In genomic region chr9:104961238-104961637, GRCh38 we compare ENCODE assay signal across 8 cellular contexts. TPM values are rescaled to one million over a fixed set of nuclear protein-coding genes. Genes with fewer than 3 reads are reported as not detected.
DNase-seq lines count a peak whose midpoint lies in the region; ATAC-seq and TF ChIP-seq lines count a peak whose summit lies in the region.

No MANE protein-coding gene starts in this region.

- H3K4me3 ChIP-seq in GM23338 (peak overlapping the region; percentile 1; the same call in 1 of the 2 replicates), Karpas-422 (ENCODE audit: low read length) (no peak overlapping the region), uterus (no peak overlapping the region)

- H3F3A ChIP-seq in GM23338 (replicated peaks; ENCODE audit: low read depth), result no peaks in the 10 kb centered on the region

- intact Hi-C loops in uterus (cut with DNase I; ENCODE audit: low total_unique reads), result no loop called here

- H3K27me3 Mint-ChIP-seq in GM23338 (ENCODE audit: insufficient read depth, low read depth, poor library complexity), result peaks cover 5% of the 10 kb centered on the region
- peaks cover 9 to 12% of the 10 kb centered on the region in 2 donors for H3K27me3 Mint-ChIP-seq in effector memory CD8-positive, alpha-beta T cell

- no peak overlapping the region for H2AFZ ChIP-seq in GM23338
- H2AFZ ChIP-seq in Karpas-422 (ENCODE audit: low read length), result no peak overlapping the region

- H3K9me3 ChIP-seq in Karpas-422 (ENCODE audit: low read length) (no peaks in the 10 kb centered on the region), uterus (no peaks in the 10 kb centered on the region)

- H3K79me2 ChIP-seq in GM23338 (replicated peaks; ENCODE audit: insufficient read depth) (no peaks in the 10 kb centered on the region), Karpas-422 (ENCODE audit: low read length) (no peaks in the 10 kb centered on the region)

- DNase-seq in DMS53 treated with DMSO at 0.1 percent for 48 hours (lab: John Stamatoyannopoulos, UW; ENCODE audit: unreplicated experiment) (peak; percentile 93), GM23338 (ENCODE audit: low spot score) (peak; percentile 96), Karpas-422 (peak; percentile 67), UCSD-AML1 (lab: John Stamatoyannopoulos, UW; ENCODE audit: unreplicated experiment) (peak; percentile 19), NCI-H2107 (lab: John Stamatoyannopoulos, UW) (no peak), uterus (no peak)
- peak; percentile 22 to 30 (median 26) for DNase-seq in effector memory CD8-positive, alpha-beta T cell
- DNase-seq in stimulated activated CD4-positive, alpha-beta T cell treated with anti-CD3 and anti-CD28 coated beads, Interleukin-15, amount 100 ng/mL, for 48 hours (ENCODE audit: low read depth in 2 of 2), result peak; percentile 60 to 61

- H3K36me3 Mint-ChIP-seq in GM23338 (ENCODE audit: low read depth), result no peaks in the 10 kb centered on the region
- peaks cover 2% of the 10 kb centered on the region for H3K36me3 Mint-ChIP-seq in effector memory CD8-positive, alpha-beta T cell (ENCODE audit: insufficient read depth)

- no peaks in the 10 kb centered on the region for H3K9me2 ChIP-seq in GM23338 (ENCODE audit: insufficient read depth)
- no peaks in the 10 kb centered on the region for H3K9me2 ChIP-seq in Karpas-422 (replicated peaks; ENCODE audit: insufficient read depth, low read length)

- no peak for TF ChIP-seq POLR2A in uterus (IDR thresholded peaks at IDR 0.05)

- ATAC-seq in GM23338, result peak; percentile 99
- ATAC-seq in effector memory CD8-positive, alpha-beta T cell (replicated peaks), result peak; percentile 99

- TF ChIP-seq CTCF in GM23338 (conservative IDR thresholded peaks at IDR 0.05; ENCODE audit: low read depth in 2 of 2) (no peak), uterus (IDR thresholded peaks at IDR 0.05) (no peak)

- H3K27me3 ChIP-seq in GM23338 (ENCODE audit: insufficient read depth) (no peaks in the 10 kb centered on the region), Karpas-422 (ENCODE audit: low read length) (no peaks in the 10 kb centered on the region), uterus (no peaks in the 10 kb centered on the region)

- H3K4me1 ChIP-seq in GM23338 (ENCODE audit: insufficient read depth) (peaks cover 25% of the 10 kb centered on the region), Karpas-422 (ENCODE audit: low read length) (peaks cover 11% of the 10 kb centered on the region), uterus (no peaks in the 10 kb centered on the region)

- H3K36me3 ChIP-seq in GM23338 (ENCODE audit: insufficient read depth), result no peaks in the 10 kb centered on the region
- no peaks in the 10 kb centered on the region for H3K36me3 ChIP-seq in Karpas-422 (ENCODE audit: insufficient read depth, low read length)
- no peaks in the 10 kb centered on the region for H3K36me3 ChIP-seq in uterus

- no peaks in the 10 kb centered on the region for H3K9me3 Mint-ChIP-seq in GM23338
- no peaks in the 10 kb centered on the region for H3K9me3 Mint-ChIP-seq in effector memory CD8-positive, alpha-beta T cell

- H3K4me2 ChIP-seq in GM23338, result peak overlapping the region; percentile 45
- peak overlapping the region; percentile 36 for H3K4me2 ChIP-seq in Karpas-422 (ENCODE audit: low read depth, low read length, poor library complexity, severe bottlenecking)

- peak overlapping the region; percentile 25; the same call in 1 of the 3 replicates for H3K4me3 Mint-ChIP-seq in GM23338
- H3K4me3 Mint-ChIP-seq in effector memory CD8-positive, alpha-beta T cell, result no peak overlapping the region

- H3K4me1 Mint-ChIP-seq in GM23338, result peaks cover 40% of the 10 kb centered on the region
- H3K4me1 Mint-ChIP-seq in effector memory CD8-positive, alpha-beta T cell (ENCODE audit: low read depth in 2 of 2), result peaks cover 7 to 8% of the 10 kb centered on the region in 2 donors

- H4K20me1 ChIP-seq in GM23338 (replicated peaks; ENCODE audit: insufficient read depth), result no peaks in the 10 kb centered on the region
- H4K20me1 ChIP-seq in Karpas-422 (ENCODE audit: insufficient read depth, low read depth, low read length), result no peaks in the 10 kb centered on the region

- peak overlapping the region; percentile 96 for H3K27ac Mint-ChIP-seq in GM23338
- H3K27ac Mint-ChIP-seq in effector memory CD8-positive, alpha-beta T cell, result peak overlapping the region in 1 of 2 donors; percentile 17

- H3K27ac ChIP-seq in GM23338 (ENCODE audit: low read depth) (peak overlapping the region; percentile 64), Karpas-422 (ENCODE audit: low read length) (no peak overlapping the region), uterus (no peak overlapping the region)

- no peak overlapping the region for H3K9ac ChIP-seq in Karpas-422 (ENCODE audit: low read length)

TF ChIP-seq in GM23338, 12 proteins besides CTCF, POLR2A, EP300 and RAD21:
- TF ChIP-seq, protein P1, sequence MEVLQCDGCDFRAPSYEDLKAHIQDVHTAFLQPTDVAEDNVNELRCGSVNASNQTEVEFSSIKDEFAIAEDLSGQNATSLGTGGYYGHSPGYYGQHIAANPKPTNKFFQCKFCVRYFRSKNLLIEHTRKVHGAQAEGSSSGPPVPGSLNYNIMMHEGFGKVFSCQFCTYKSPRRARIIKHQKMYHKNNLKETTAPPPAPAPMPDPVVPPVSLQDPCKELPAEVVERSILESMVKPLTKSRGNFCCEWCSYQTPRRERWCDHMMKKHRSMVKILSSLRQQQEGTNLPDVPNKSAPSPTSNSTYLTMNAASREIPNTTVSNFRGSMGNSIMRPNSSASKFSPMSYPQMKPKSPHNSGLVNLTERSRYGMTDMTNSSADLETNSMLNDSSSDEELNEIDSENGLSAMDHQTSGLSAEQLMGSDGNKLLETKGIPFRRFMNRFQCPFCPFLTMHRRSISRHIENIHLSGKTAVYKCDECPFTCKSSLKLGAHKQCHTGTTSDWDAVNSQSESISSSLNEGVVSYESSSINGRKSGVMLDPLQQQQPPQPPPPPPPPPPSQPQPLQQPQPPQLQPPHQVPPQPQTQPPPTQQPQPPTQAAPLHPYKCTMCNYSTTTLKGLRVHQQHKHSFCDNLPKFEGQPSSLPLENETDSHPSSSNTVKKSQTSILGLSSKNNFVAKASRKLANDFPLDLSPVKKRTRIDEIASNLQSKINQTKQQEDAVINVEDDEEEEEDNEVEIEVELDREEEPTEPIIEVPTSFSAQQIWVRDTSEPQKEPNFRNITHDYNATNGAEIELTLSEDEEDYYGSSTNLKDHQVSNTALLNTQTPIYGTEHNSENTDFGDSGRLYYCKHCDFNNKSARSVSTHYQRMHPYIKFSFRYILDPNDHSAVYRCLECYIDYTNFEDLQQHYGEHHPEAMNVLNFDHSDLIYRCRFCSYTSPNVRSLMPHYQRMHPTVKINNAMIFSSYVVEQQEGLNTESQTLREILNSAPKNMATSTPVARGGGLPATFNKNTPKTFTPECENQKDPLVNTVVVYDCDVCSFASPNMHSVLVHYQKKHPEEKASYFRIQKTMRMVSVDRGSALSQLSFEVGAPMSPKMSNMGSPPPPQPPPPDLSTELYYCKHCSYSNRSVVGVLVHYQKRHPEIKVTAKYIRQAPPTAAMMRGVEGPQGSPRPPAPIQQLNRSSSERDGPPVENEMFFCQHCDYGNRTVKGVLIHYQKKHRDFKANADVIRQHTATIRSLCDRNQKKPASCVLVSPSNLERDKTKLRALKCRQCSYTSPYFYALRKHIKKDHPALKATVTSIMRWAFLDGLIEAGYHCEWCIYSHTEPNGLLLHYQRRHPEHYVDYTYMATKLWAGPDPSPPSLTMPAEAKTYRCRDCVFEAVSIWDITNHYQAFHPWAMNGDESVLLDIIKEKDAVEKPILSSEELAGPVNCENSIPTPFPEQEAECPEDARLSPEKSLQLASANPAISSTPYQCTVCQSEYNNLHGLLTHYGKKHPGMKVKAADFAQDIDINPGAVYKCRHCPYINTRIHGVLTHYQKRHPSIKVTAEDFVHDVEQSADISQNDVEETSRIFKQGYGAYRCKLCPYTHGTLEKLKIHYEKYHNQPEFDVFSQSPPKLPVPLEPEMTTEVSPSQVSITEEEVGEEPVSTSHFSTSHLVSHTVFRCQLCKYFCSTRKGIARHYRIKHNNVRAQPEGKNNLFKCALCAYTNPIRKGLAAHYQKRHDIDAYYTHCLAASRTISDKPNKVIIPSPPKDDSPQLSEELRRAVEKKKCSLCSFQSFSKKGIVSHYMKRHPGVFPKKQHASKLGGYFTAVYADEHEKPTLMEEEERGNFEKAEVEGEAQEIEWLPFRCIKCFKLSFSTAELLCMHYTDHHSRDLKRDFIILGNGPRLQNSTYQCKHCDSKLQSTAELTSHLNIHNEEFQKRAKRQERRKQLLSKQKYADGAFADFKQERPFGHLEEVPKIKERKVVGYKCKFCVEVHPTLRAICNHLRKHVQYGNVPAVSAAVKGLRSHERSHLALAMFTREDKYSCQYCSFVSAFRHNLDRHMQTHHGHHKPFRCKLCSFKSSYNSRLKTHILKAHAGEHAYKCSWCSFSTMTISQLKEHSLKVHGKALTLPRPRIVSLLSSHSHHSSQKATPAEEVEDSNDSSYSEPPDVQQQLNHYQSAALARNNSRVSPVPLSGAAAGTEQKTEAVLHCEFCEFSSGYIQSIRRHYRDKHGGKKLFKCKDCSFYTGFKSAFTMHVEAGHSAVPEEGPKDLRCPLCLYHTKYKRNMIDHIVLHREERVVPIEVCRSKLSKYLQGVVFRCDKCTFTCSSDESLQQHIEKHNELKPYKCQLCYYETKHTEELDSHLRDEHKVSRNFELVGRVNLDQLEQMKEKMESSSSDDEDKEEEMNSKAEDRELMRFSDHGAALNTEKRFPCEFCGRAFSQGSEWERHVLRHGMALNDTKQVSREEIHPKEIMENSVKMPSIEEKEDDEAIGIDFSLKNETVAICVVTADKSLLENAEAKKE (CRISPR knock-in tag; IDR thresholded peaks at IDR 0.05), result peak; percentile 28; the same call in 1 of the 2 replicates
- TF ChIP-seq ZNF114 (CRISPR knock-in tag; IDR thresholded peaks at IDR 0.05) (no peak), ETS1 (IDR thresholded peaks at IDR 0.05) (0 out of 2 replicates have a peak, but pooled peaks have one; percentile 41), ZNF331 (CRISPR knock-in tag; IDR thresholded peaks at IDR 0.05; ENCODE audit: low read depth) (no peak)
TF ChIP-seq in GM23338: peak in this region for 2.

RNA-seq across cellular contexts. Expression of gene ABCA1, which starts 33.3 kb away (rescaled TPM):
- 2.8 and 2.9 TPM in 2 replicates for total RNA-seq in GM23338 (2014; rRNA removed; shearing (Covaris generic))
- polyA plus RNA-seq in GM23338 (2016; fragmentation: Nextera tagmentation; extraction: Ambion mirVana), result 1.1 and 1.4 TPM in 2 replicates
- 2.6 and 4.7 TPM in 2 replicates for total RNA-seq in Karpas-422 (2014; rRNA removed; shearing (Covaris generic); ENCODE audit: low replicate concordance)
- 10 to 100 TPM; 13.8 to 43.3 (median 25.9) TPM for total RNA-seq in uterus

Comparison
In these comparisons a context has a peak if more than half of its experiments do, and no peak if none do; other contexts are left out.
1. DNase-seq: peak in DMS53 treated with DMSO at 0.1 percent for 48 hours (single experiment), GM23338 (single experiment), Karpas-422 (single experiment), UCSD-AML1 (single experiment), effector memory CD8-positive, alpha-beta T cell (3 of 3) and stimulated activated CD4-positive, alpha-beta T cell treated with anti-CD3 and anti-CD28 coated beads, Interleukin-15, amount 100 ng/mL, for 48 hours (2 of 2); none in NCI-H2107 (single experiment) and uterus (0 of 2).